In the genomic region with DNA sequence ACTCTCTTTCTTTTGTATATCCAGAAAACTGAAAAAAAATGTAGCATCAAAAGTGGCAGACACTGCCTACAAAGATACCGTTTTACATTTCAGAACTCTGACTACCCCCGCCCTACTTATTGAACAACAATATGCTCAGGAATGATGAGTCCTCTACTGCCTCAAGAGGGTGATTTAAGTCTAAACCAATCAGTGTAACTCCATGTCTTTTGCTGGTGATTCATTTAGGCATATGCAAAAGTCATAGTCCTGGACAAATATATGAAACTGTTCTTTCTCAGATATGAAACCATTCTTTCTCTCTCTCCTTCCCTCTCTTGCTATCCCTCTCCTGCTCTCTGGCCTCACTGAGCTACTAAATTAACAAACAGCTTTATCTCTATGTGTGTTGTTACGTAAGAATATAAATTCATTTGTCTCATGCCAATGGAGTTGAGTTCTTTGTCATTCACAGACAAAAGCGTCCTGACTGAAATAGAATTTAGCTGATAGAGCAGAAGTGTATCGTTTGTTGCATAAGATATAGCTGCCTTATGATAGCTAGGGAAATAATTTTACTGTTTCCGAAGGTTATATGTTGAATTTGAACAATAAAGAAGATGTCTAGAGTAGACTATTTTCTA, we compare ENCODE assay signal across 15 cellular contexts.
DNase-seq lines count a peak whose midpoint lies in the region; ATAC-seq and TF ChIP-seq lines count a peak whose summit lies in the region.
"Had no signal": no experiment of that assay in that cellular context is flagged by ENCODE, and none has a peak within 500 bp of the region (broad histone marks: within the 10 kb centered on the region; RNA-seq: fewer than 3 reads in every experiment).

No MANE protein-coding gene starts in this region.

- H3K9ac ChIP-seq in HCT116 (ENCODE audit: low read length) = no peak overlapping the region
- H3K9ac ChIP-seq: BLaER1 had no signal

- H3K27ac ChIP-seq in HCT116 (ENCODE audit: low read depth, low read length) = no peak overlapping the region
- H3K27ac ChIP-seq: BLaER1, WERI-Rb-1 had no signal

- H3K4me3 ChIP-seq in AG10803 (ENCODE audit: low read length) (no peak overlapping the region), HCT116 (replicated peaks in 1 of 2; ENCODE audit: low read depth in 1 of 2, low read length in 2 of 2) (no peak overlapping the region)
- H3K4me3 ChIP-seq: BLaER1 had no signal

- no TSS peak for BruUV-seq in HCT116 (replicated peaks; lab: Mats Ljungman, UMichigan)

- H2AFZ ChIP-seq in HCT116 (ENCODE audit: low read depth, low read length, poor library complexity, severe bottlenecking) = peak overlapping the region; percentile 37

- no peak overlapping the region for H3K4me2 ChIP-seq in HCT116 (ENCODE audit: low read length)
- H3K4me2 ChIP-seq: BLaER1 had no signal

- H3K4me3 Mint-ChIP-seq in activated CD4-positive, alpha-beta T cell treated with anti-CD3 and anti-CD28 coated beads for 36 hours = no peak overlapping the region
- H3K4me3 Mint-ChIP-seq: effector memory CD8-positive, alpha-beta T cell had no signal

- peak; percentile 43 for DNase-seq in AG10803 (ENCODE audit: low read depth)
- DNase-seq in HCT116 (ENCODE audit: low read depth, low spot score) = no peak
- peak; percentile 70 for DNase-seq in amniotic epithelial cell (ENCODE audit: low read depth)
- no peak for DNase-seq in left ventricle myocardium superior
- no peak for DNase-seq in activated CD4-positive, alpha-beta T cell treated with anti-CD3 and anti-CD28 coated beads for 36 hours
- DNase-seq in NOMO-1 treated with dmso at 0.1 percent for 144 hours (lab: John Stamatoyannopoulos, UW; ENCODE audit: unreplicated experiment) = no peak
- DNase-seq: DND-41; effector memory CD8-positive, alpha-beta T cell; kidney; NCI-H1436 treated with DMSO at 0.1 percent for 48 hours; NCI-H510A treated with DMSO at 0.1 percent for 48 hours; stimulated activated naive CD8-positive, alpha-beta T cell treated with anti-CD3 and anti-CD28 coated beads, Interleukin-15, Interleukin-2, amounts not matched to agents 100 U/mL and 50 U/mL, for 24 hours; WERI-Rb-1 had no signal

- no peaks in the 10 kb centered on the region for H3K9me3 Mint-ChIP-seq in activated CD4-positive, alpha-beta T cell treated with anti-CD3 and anti-CD28 coated beads for 36 hours (ENCODE audit: low read depth)

- CTCF ChIA-PET in HCT116 (lab: Charles Lee) = no interaction called here
- CTCF ChIA-PET in activated CD4-positive, alpha-beta T cell treated with anti-CD3 and anti-CD28 coated beads for 36 hours (lab: Charles Lee) = no interaction called here

- no peaks in the 10 kb centered on the region for H3K27me3 Mint-ChIP-seq in activated CD4-positive, alpha-beta T cell treated with anti-CD3 and anti-CD28 coated beads for 36 hours
- H3K27me3 Mint-ChIP-seq: effector memory CD8-positive, alpha-beta T cell had no signal

- H3K79me2 ChIP-seq in HCT116 (ENCODE audit: insufficient read depth, low read length) = no peaks in the 10 kb centered on the region

- no peaks in the 10 kb centered on the region for H3K9me2 ChIP-seq in HCT116 (ENCODE audit: insufficient read depth)

- RAD21 ChIA-PET in HCT116 (lab: Charles Lee; ENCODE audit: low non-redundant PET in 1 of 2, low total read pairs in 2 of 2, uncharacterized antibody in 2 of 2, unreplicated experiment in 2 of 2) = no interaction called here

- peak; percentile 2; the same call in 1 of the 2 replicates for TF ChIP-seq CTCF in AG10803 (conservative IDR thresholded peaks at IDR 0.05; ENCODE audit: low read length)
- peak in 1 of 3 experiments; percentile 8; a peak in 1 of 6 replicates for TF ChIP-seq CTCF in HCT116 (IDR thresholded peaks at IDR 0.05 in 2 of 3, conservative IDR thresholded peaks at IDR 0.05 in 1 of 3; ENCODE audit: borderline replicate concordance in 1 of 3, insufficient read depth in 1 of 3, low read depth in 2 of 3, low read length in 2 of 3)

- H3K27ac Mint-ChIP-seq in activated CD4-positive, alpha-beta T cell treated with anti-CD3 and anti-CD28 coated beads for 36 hours = no peak overlapping the region
- H3K27ac Mint-ChIP-seq: effector memory CD8-positive, alpha-beta T cell had no signal

- H3K9me3 ChIP-seq in HCT116 (ENCODE audit: control insufficient read depth in 1 of 2, insufficient read depth in 1 of 2, low read depth in 1 of 2, low read length in 2 of 2) = no peaks in the 10 kb centered on the region
- H3K9me3 ChIP-seq: BLaER1 had no signal

- H3K36me3 Mint-ChIP-seq in activated CD4-positive, alpha-beta T cell treated with anti-CD3 and anti-CD28 coated beads for 36 hours (ENCODE audit: low read depth) = no peaks in the 10 kb centered on the region

- intact Hi-C loops in HCT116 (cut with micrococcal nuclease) (no loop called here), left ventricle myocardium superior (cut with micrococcal nuclease) (no loop called here)
- intact Hi-C loops in activated CD4-positive, alpha-beta T cell treated with anti-CD3 and anti-CD28 coated beads for 36 hours (cut with DNase I, micrococcal nuclease) = no loop called here

- POLR2A ChIA-PET in HCT116 (lab: Charles Lee) = no interaction called here
- POLR2A ChIA-PET in activated CD4-positive, alpha-beta T cell treated with anti-CD3 and anti-CD28 coated beads for 36 hours (lab: Charles Lee) = no interaction called here

- H3K36me3 ChIP-seq in HCT116 (ENCODE audit: control insufficient read depth in 1 of 2, insufficient read depth in 2 of 2, low read length in 2 of 2) = no peaks in the 10 kb centered on the region
- H3K36me3 ChIP-seq: BLaER1, WERI-Rb-1 had no signal

- H3K4me1 ChIP-seq in HCT116 (ENCODE audit: control insufficient read depth in 1 of 2, insufficient read depth in 2 of 2, low read length in 2 of 2) = peaks cover 0 to 9% of the 10 kb centered on the region in 2 experiments; a peak in 1 of 4 replicates
- H3K4me1 ChIP-seq: BLaER1 had no signal

- no peaks in the 10 kb centered on the region for H3K4me1 Mint-ChIP-seq in activated CD4-positive, alpha-beta T cell treated with anti-CD3 and anti-CD28 coated beads for 36 hours

- no peak for TF ChIP-seq RAD21 in HCT116 (IDR thresholded peaks at IDR 0.05; ENCODE audit: low read depth)

- H3K27me3 ChIP-seq in HCT116 (ENCODE audit: insufficient read depth, low read length) = no peaks in the 10 kb centered on the region
- H3K27me3 ChIP-seq: BLaER1 had no signal

- no peaks in the 10 kb centered on the region for H4K20me1 ChIP-seq in HCT116 (ENCODE audit: insufficient read depth)
- H4K20me1 ChIP-seq: BLaER1 had no signal

- ATAC-seq in HCT116 (peak; percentile 53), left ventricle myocardium superior (peak; percentile 73), HG03521 (IDR thresholded peaks at IDR 0.05; ENCODE audit: unreplicated experiment) (no peak)
- ATAC-seq in activated CD4-positive, alpha-beta T cell treated with anti-CD3 and anti-CD28 coated beads for 36 hours = no peak
- ATAC-seq: effector memory CD8-positive, alpha-beta T cell; stimulated activated naive CD8-positive, alpha-beta T cell treated with anti-CD3 and anti-CD28 coated beads, Interleukin-15, Interleukin-2, amounts not matched to agents 100 U/mL and 50 U/mL, for 24 hours had no signal

- TF ChIP-seq POLR2A in HCT116 (IDR thresholded peaks at IDR 0.05; ENCODE audit: borderline replicate concordance, extremely low read depth, insufficient read depth, insufficient read length) = no peak

TF ChIP-seq in HCT116, 20 proteins besides CTCF, POLR2A, EP300 and RAD21 (continues in another document):
- TF ChIP-seq, protein P1, sequence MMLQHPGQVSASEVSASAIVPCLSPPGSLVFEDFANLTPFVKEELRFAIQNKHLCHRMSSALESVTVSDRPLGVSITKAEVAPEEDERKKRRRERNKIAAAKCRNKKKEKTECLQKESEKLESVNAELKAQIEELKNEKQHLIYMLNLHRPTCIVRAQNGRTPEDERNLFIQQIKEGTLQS (IDR thresholded peaks at IDR 0.05) = no peak
- TF ChIP-seq CBX3 (IDR thresholded peaks at IDR 0.05; ENCODE audit: low read depth) (no peak), MAX (IDR thresholded peaks at IDR 0.05) (no peak), JUND (IDR thresholded peaks at IDR 0.05) (no peak), EGR1 (IDR thresholded peaks at IDR 0.05; ENCODE audit: low read depth) (no peak), ZBTB33 (IDR thresholded peaks at IDR 0.05; ENCODE audit: extremely low read depth, insufficient replicate concordance, low read length) (no peak), SP1 (IDR thresholded peaks at IDR 0.05; ENCODE audit: low read depth) (no peak), ZNF274 (IDR thresholded peaks at IDR 0.05; ENCODE audit: low read depth, low read length) (no peak)

Comparison
In these comparisons a context has a peak if more than half of its experiments do, and no peak if none do; other contexts are left out.
1. DNase-seq: peak in AG10803 (single experiment) and amniotic epithelial cell (single experiment); none in HCT116 (single experiment), left ventricle myocardium superior (single experiment), activated CD4-positive, alpha-beta T cell treated with anti-CD3 and anti-CD28 coated beads for 36 hours (single experiment) and NOMO-1 treated with dmso at 0.1 percent for 144 hours (single experiment).
2. ATAC-seq: peak in HCT116 (single experiment) and left ventricle myocardium superior (single experiment); none in activated CD4-positive, alpha-beta T cell treated with anti-CD3 and anti-CD28 coated beads for 36 hours (single experiment) and HG03521 (single experiment).